1 cellular context compared by ENCODE assay signal in genomic region chr14:94636744-94637412, GRCh38.
A peak's percentile ranks its signal among the peaks of the same experiment; 100 is the strongest.
TF ChIP-seq lines count a peak whose summit lies in the region.

No MANE protein-coding gene starts in this region.

TF ChIP-seq in HepG2, 621 proteins besides CTCF, POLR2A, EP300 and RAD21 (continued from another document and continues in another):
- TF ChIP-seq ZIK1 (CRISPR knock-in tag; IDR thresholded peaks at IDR 0.05; ENCODE audit: borderline replicate concordance, low read depth), result no peak
- no peak for TF ChIP-seq SMARCE1 (IDR thresholded peaks at IDR 0.05; ENCODE audit: borderline replicate concordance)
- TF ChIP-seq, protein P1, sequence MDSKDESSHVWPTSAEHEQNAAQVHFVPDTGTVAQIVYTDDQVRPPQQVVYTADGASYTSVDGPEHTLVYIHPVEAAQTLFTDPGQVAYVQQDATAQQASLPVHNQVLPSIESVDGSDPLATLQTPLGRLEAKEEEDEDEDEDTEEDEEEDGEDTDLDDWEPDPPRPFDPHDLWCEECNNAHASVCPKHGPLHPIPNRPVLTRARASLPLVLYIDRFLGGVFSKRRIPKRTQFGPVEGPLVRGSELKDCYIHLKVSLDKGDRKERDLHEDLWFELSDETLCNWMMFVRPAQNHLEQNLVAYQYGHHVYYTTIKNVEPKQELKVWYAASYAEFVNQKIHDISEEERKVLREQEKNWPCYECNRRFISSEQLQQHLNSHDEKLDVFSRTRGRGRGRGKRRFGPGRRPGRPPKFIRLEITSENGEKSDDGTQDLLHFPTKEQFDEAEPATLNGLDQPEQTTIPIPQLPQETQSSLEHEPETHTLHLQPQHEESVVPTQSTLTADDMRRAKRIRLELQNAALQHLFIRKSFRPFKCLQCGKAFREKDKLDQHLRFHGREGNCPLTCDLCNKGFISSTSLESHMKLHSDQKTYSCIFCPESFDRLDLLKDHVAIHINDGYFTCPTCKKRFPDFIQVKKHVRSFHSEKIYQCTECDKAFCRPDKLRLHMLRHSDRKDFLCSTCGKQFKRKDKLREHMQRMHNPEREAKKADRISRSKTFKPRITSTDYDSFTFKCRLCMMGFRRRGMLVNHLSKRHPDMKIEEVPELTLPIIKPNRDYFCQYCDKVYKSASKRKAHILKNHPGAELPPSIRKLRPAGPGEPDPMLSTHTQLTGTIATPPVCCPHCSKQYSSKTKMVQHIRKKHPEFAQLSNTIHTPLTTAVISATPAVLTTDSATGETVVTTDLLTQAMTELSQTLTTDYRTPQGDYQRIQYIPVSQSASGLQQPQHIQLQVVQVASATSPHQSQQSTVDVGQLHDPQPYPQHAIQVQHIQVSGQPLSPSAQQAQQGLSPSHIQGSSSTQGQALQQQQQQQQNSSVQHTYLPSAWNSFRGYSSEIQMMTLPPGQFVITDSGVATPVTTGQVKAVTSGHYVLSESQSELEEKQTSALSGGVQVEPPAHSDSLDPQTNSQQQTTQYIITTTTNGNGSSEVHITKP (CRISPR knock-in tag; IDR thresholded peaks at IDR 0.05; ENCODE audit: low read depth), result no peak
- TF ChIP-seq, protein P2, sequence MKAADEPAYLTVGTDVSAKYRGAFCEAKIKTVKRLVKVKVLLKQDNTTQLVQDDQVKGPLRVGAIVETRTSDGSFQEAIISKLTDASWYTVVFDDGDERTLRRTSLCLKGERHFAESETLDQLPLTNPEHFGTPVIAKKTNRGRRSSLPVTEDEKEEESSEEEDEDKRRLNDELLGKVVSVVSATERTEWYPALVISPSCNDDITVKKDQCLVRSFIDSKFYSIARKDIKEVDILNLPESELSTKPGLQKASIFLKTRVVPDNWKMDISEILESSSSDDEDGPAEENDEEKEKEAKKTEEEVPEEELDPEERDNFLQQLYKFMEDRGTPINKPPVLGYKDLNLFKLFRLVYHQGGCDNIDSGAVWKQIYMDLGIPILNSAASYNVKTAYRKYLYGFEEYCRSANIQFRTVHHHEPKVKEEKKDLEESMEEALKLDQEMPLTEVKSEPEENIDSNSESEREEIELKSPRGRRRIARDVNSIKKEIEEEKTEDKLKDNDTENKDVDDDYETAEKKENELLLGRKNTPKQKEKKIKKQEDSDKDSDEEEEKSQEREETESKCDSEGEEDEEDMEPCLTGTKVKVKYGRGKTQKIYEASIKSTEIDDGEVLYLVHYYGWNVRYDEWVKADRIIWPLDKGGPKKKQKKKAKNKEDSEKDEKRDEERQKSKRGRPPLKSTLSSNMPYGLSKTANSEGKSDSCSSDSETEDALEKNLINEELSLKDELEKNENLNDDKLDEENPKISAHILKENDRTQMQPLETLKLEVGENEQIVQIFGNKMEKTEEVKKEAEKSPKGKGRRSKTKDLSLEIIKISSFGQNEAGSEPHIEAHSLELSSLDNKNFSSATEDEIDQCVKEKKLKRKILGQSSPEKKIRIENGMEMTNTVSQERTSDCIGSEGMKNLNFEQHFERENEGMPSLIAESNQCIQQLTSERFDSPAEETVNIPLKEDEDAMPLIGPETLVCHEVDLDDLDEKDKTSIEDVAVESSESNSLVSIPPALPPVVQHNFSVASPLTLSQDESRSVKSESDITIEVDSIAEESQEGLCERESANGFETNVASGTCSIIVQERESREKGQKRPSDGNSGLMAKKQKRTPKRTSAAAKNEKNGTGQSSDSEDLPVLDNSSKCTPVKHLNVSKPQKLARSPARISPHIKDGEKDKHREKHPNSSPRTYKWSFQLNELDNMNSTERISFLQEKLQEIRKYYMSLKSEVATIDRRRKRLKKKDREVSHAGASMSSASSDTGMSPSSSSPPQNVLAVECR (CRISPR knock-in tag; IDR thresholded peaks at IDR 0.05; ENCODE audit: borderline replicate concordance), result no peak; the same call in 1 of the 2 replicates
- peak; percentile 92 for TF ChIP-seq GATAD2A (CRISPR knock-in tag; IDR thresholded peaks at IDR 0.05)
- no peak for TF ChIP-seq ZNF260 (CRISPR knock-in tag; IDR thresholded peaks at IDR 0.05; ENCODE audit: borderline replicate concordance, low read depth)
- no peak for TF ChIP-seq ZNF383 (CRISPR knock-in tag; IDR thresholded peaks at IDR 0.05; ENCODE audit: borderline replicate concordance)
- peak; percentile 96 for TF ChIP-seq ARID5B (CRISPR knock-in tag; IDR thresholded peaks at IDR 0.05)
- no peak for TF ChIP-seq ZSCAN20 (CRISPR knock-in tag; IDR thresholded peaks at IDR 0.05; ENCODE audit: borderline replicate concordance)
- no peak for TF ChIP-seq NFKB2 (CRISPR knock-in tag; IDR thresholded peaks at IDR 0.05; ENCODE audit: borderline replicate concordance)
- no peak for TF ChIP-seq ZNF678 (CRISPR knock-in tag; IDR thresholded peaks at IDR 0.05)
- no peak for TF ChIP-seq HMGA1 (CRISPR knock-in tag; conservative IDR thresholded peaks at IDR 0.05)
- TF ChIP-seq, protein P3, sequence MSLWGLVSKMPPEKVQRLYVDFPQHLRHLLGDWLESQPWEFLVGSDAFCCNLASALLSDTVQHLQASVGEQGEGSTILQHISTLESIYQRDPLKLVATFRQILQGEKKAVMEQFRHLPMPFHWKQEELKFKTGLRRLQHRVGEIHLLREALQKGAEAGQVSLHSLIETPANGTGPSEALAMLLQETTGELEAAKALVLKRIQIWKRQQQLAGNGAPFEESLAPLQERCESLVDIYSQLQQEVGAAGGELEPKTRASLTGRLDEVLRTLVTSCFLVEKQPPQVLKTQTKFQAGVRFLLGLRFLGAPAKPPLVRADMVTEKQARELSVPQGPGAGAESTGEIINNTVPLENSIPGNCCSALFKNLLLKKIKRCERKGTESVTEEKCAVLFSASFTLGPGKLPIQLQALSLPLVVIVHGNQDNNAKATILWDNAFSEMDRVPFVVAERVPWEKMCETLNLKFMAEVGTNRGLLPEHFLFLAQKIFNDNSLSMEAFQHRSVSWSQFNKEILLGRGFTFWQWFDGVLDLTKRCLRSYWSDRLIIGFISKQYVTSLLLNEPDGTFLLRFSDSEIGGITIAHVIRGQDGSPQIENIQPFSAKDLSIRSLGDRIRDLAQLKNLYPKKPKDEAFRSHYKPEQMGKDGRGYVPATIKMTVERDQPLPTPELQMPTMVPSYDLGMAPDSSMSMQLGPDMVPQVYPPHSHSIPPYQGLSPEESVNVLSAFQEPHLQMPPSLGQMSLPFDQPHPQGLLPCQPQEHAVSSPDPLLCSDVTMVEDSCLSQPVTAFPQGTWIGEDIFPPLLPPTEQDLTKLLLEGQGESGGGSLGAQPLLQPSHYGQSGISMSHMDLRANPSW (CRISPR knock-in tag; IDR thresholded peaks at IDR 0.05; ENCODE audit: borderline replicate concordance), result no peak
- no peak for TF ChIP-seq ZNF619 (CRISPR knock-in tag; IDR thresholded peaks at IDR 0.05)
- no peak for TF ChIP-seq ZNF367 (CRISPR knock-in tag; IDR thresholded peaks at IDR 0.05; ENCODE audit: borderline replicate concordance)
- no peak for TF ChIP-seq MAFK (conservative IDR thresholded peaks at IDR 0.05 in 1 of 2, IDR thresholded peaks at IDR 0.05 in 1 of 2; ENCODE audit: low read length in 2 of 2)
- TF ChIP-seq ZNF816 (CRISPR knock-in tag; IDR thresholded peaks at IDR 0.05; ENCODE audit: borderline replicate concordance), result no peak
- peak; percentile 2; the same call in 1 of the 2 replicates for TF ChIP-seq CEBPB (IDR thresholded peaks at IDR 0.05; ENCODE audit: borderline replicate concordance, low read depth, low read length)
- no peak for TF ChIP-seq KLF16 (CRISPR knock-in tag; IDR thresholded peaks at IDR 0.05)
- TF ChIP-seq GABPB1 (CRISPR knock-in tag; IDR thresholded peaks at IDR 0.05), result no peak
- TF ChIP-seq HNRNPK (IDR thresholded peaks at IDR 0.05; ENCODE audit: low read depth, low read length, poor library complexity, severe bottlenecking), result no peak
- TF ChIP-seq, protein P4, sequence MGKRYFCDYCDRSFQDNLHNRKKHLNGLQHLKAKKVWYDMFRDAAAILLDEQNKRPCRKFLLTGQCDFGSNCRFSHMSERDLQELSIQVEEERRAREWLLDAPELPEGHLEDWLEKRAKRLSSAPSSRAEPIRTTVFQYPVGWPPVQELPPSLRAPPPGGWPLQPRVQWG (CRISPR knock-in tag; IDR thresholded peaks at IDR 0.05; ENCODE audit: borderline replicate concordance, low read depth), result no peak
- peak; percentile 55; the same call in 1 of the 2 replicates for TF ChIP-seq ZNF800 (CRISPR knock-in tag; IDR thresholded peaks at IDR 0.05)
- TF ChIP-seq TBX3 (IDR thresholded peaks at IDR 0.05; ENCODE audit: borderline replicate concordance), result peak; percentile 81; the same call in 1 of the 2 replicates
- TF ChIP-seq GLI4 (CRISPR knock-in tag; IDR thresholded peaks at IDR 0.05; ENCODE audit: borderline replicate concordance), result no peak
- no peak for TF ChIP-seq ZSCAN21 (CRISPR knock-in tag; IDR thresholded peaks at IDR 0.05; ENCODE audit: borderline replicate concordance)
- TF ChIP-seq ZNF136 (CRISPR knock-in tag; IDR thresholded peaks at IDR 0.05; ENCODE audit: low read depth), result no peak
- TF ChIP-seq, protein P5, sequence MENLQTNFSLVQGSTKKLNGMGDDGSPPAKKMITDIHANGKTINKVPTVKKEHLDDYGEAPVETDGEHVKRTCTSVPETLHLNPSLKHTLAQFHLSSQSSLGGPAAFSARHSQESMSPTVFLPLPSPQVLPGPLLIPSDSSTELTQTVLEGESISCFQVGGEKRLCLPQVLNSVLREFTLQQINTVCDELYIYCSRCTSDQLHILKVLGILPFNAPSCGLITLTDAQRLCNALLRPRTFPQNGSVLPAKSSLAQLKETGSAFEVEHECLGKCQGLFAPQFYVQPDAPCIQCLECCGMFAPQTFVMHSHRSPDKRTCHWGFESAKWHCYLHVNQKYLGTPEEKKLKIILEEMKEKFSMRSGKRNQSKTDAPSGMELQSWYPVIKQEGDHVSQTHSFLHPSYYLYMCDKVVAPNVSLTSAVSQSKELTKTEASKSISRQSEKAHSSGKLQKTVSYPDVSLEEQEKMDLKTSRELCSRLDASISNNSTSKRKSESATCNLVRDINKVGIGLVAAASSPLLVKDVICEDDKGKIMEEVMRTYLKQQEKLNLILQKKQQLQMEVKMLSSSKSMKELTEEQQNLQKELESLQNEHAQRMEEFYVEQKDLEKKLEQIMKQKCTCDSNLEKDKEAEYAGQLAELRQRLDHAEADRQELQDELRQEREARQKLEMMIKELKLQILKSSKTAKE (CRISPR knock-in tag; IDR thresholded peaks at IDR 0.05; ENCODE audit: borderline replicate concordance), result peak; percentile 71; the same call in 1 of the 2 replicates
- TF ChIP-seq PRDM15 (CRISPR knock-in tag; IDR thresholded peaks at IDR 0.05), result no peak
- TF ChIP-seq XRCC5 (optimal IDR thresholded peaks at IDR 0.05; ENCODE audit: low read length), result peak; percentile 35
- TF ChIP-seq HIVEP1 (CRISPR knock-in tag; IDR thresholded peaks at IDR 0.05), result no peak
- TF ChIP-seq DNMT3B (CRISPR knock-in tag; conservative IDR thresholded peaks at IDR 0.05), result no peak
